In the genomic region with DNA sequence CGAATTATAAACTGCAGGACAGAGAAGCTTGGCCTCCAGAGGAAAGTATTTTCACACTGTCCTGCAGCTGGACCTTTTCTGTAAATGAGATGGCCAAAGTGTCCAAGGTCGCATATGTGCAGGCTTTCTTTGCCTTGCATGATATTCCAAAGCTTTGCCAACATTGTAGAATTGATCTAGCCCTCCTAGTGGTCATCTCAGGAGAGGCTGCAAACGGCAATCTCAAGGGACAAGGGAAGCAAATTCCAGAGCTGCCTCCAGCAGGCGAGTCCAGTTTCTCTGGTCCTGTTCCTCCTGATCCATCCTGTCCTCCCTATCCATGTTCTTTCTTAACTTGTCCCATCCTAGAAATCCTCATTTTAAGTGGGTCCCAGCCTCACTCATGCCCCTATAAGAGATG, we compare ENCODE assay signal across 25 cellular contexts.
DNase-seq lines count a peak whose midpoint lies in the region; ATAC-seq and TF ChIP-seq lines count a peak whose summit lies in the region.
"Had no signal": no experiment of that assay in that cellular context is flagged by ENCODE, and none has a peak within 500 bp of the region (broad histone marks: within the 10 kb centered on the region; RNA-seq: fewer than 3 reads in every experiment).

No MANE protein-coding gene starts in this region.

- ATAC-seq in WTC11 = peak; percentile 80
- no peak for ATAC-seq in HG03095 (IDR thresholded peaks at IDR 0.05; ENCODE audit: unreplicated experiment)
- ATAC-seq in GM21447 (IDR thresholded peaks at IDR 0.05; ENCODE audit: unreplicated experiment) = no peak
- ATAC-seq: activated T-cell treated with anti-CD3 and anti-CD28 coated beads, Interleukin-2, amount 50 U/mL, for 4 hours; left colon; natural killer cell treated with Interleukin-12 subunit alpha and Interleukin-12 subunit beta and Interleukin-15 and Interleukin-18, amount 100 ng/mL, for 72 hours; psoas muscle; stimulated activated naive CD8-positive, alpha-beta T cell treated with anti-CD3 and anti-CD28 coated beads, Interleukin-15, amount 100 ng/mL, for 72 hours; T-helper 17 cell had no signal

- H3K4me3 Mint-ChIP-seq in WTC11 = no peak overlapping the region
- H3K4me3 Mint-ChIP-seq: activated B cell treated with CpG ODN at 0.5 μM for 24 hours; activated naive CD4-positive, alpha-beta T cell treated with anti-CD3 and anti-CD28 coated beads, Interleukin-2, amount 10 ng/mL, durations not matched to agents 7 days and 5 days; activated T-cell treated with anti-CD3 and anti-CD28 coated beads, Interleukin-2, amount 50 U/mL, for 4 hours; CD4-positive, alpha-beta memory T cell; central memory CD8-positive, alpha-beta T cell; natural killer cell treated with Interleukin-12 subunit alpha and Interleukin-12 subunit beta and Interleukin-15 and Interleukin-18, amount 100 ng/mL, for 72 hours; stimulated activated naive CD8-positive, alpha-beta T cell treated with anti-CD3 and anti-CD28 coated beads, Interleukin-15, amount 100 ng/mL, for 72 hours; T-helper 17 cell had no signal

- H3K27ac Mint-ChIP-seq in WTC11 = no peak overlapping the region; the same call in 1 of the 2 replicates
- H3K27ac Mint-ChIP-seq: activated B cell treated with CpG ODN at 0.5 μM for 24 hours; activated naive CD4-positive, alpha-beta T cell treated with anti-CD3 and anti-CD28 coated beads, Interleukin-2, amount 10 ng/mL, durations not matched to agents 7 days and 5 days; CD4-positive, alpha-beta memory T cell; natural killer cell treated with Interleukin-12 subunit alpha and Interleukin-12 subunit beta and Interleukin-15 and Interleukin-18, amount 100 ng/mL, for 72 hours; stimulated activated naive CD8-positive, alpha-beta T cell treated with anti-CD3 and anti-CD28 coated beads, Interleukin-15, amount 100 ng/mL, for 72 hours; T-helper 17 cell had no signal

- H3K79me2 ChIP-seq in osteoblast (ENCODE audit: insufficient read depth, low read length) = no peaks in the 10 kb centered on the region

- H3K9me3 ChIP-seq in osteoblast (ENCODE audit: low read depth, low read length) = no peaks in the 10 kb centered on the region
- H3K9me3 ChIP-seq: psoas muscle, SJCRH30, tibial nerve had no signal

- H3K27me3 ChIP-seq in kidney epithelial cell (ENCODE audit: control insufficient read depth, insufficient read depth, low read length) = no peaks in the 10 kb centered on the region
- H3K27me3 ChIP-seq in osteoblast (ENCODE audit: insufficient read depth, low read length) = no peaks in the 10 kb centered on the region
- H3K27me3 ChIP-seq: SJCRH30, tibial nerve had no signal

- H3K4me2 ChIP-seq in osteoblast (ENCODE audit: insufficient read depth, low read length) = no peak overlapping the region
- H3K4me2 ChIP-seq: smooth muscle cell had no signal

- H3K4me1 ChIP-seq in osteoblast (ENCODE audit: insufficient read depth, low read length) = no peaks in the 10 kb centered on the region
- H3K4me1 ChIP-seq: psoas muscle, SJCRH30, tibial nerve had no signal

- CTCF ChIA-PET in WTC11 (lab: Charles Lee) = interaction anchor here (0.5 to 1.4 kb wide), 5 partner anchors 13 to 191 kb away, joined by 3 read pairs; no protein-coding TSS in a partner anchor

- H3K27me3 Mint-ChIP-seq in WTC11 (ENCODE audit: low read depth) = no peaks in the 10 kb centered on the region
- H3K27me3 Mint-ChIP-seq: activated B cell treated with CpG ODN at 0.5 μM for 24 hours; activated naive CD4-positive, alpha-beta T cell treated with anti-CD3 and anti-CD28 coated beads, Interleukin-2, amount 10 ng/mL, durations not matched to agents 7 days and 5 days; CD4-positive, alpha-beta memory T cell; central memory CD8-positive, alpha-beta T cell; natural killer cell treated with Interleukin-12 subunit alpha and Interleukin-12 subunit beta and Interleukin-15 and Interleukin-18, amount 100 ng/mL, for 72 hours; stimulated activated naive CD8-positive, alpha-beta T cell treated with anti-CD3 and anti-CD28 coated beads, Interleukin-15, amount 100 ng/mL, for 72 hours; T-helper 17 cell had no signal

- H3K36me3 ChIP-seq in kidney epithelial cell (ENCODE audit: control insufficient read depth, insufficient read depth, low read length) (no peaks in the 10 kb centered on the region), osteoblast (ENCODE audit: insufficient read depth, low read length) (no peaks in the 10 kb centered on the region)
- H3K36me3 ChIP-seq: SJCRH30, tibial nerve had no signal

- in situ Hi-C loops in GM13977 (cut with MboI; ENCODE audit: low pct_unique_long_range_greater_than_20kb, low sequenced_read_pairs, unreplicated experiment) = no loop called here

- H3K36me3 Mint-ChIP-seq in WTC11 = peaks cover 2% of the 10 kb centered on the region
- H3K36me3 Mint-ChIP-seq: activated naive CD4-positive, alpha-beta T cell treated with anti-CD3 and anti-CD28 coated beads, Interleukin-2, amount 10 ng/mL, durations not matched to agents 7 days and 5 days; CD4-positive, alpha-beta memory T cell; natural killer cell treated with Interleukin-12 subunit alpha and Interleukin-12 subunit beta and Interleukin-15 and Interleukin-18, amount 100 ng/mL, for 72 hours had no signal

- peaks cover 9% of the 10 kb centered on the region for H3K9me3 Mint-ChIP-seq in WTC11
- H3K9me3 Mint-ChIP-seq: activated B cell treated with CpG ODN at 0.5 μM for 24 hours had no signal

- DNase-seq in HuH-7 (ENCODE audit: low spot score) (peak; percentile 1), WTC11 (ENCODE audit: low spot score) (peak; percentile 16), kidney epithelial cell (ENCODE audit: low read depth) (no peak), GM13977 (ENCODE audit: low spot score) (no peak), osteoblast (ENCODE audit: insufficient read length, low spot score, missing footprints) (no peak)
- DNase-seq: activated B cell treated with CpG ODN at 0.5 μM for 24 hours; activated naive CD4-positive, alpha-beta T cell treated with anti-CD3 and anti-CD28 coated beads, Interleukin-2, amount 10 ng/mL, durations not matched to agents 7 days and 5 days; activated T-cell treated with anti-CD3 and anti-CD28 coated beads, Interleukin-2, amount 50 U/mL, for 4 hours; aorta; CD4-positive, alpha-beta memory T cell; left colon; midbrain; NCI-H524 treated with DMSO at 0.1 percent for 48 hours; psoas muscle; stimulated activated CD4-positive, alpha-beta T cell treated with anti-CD3 and anti-CD28 coated beads, Interleukin-2, amount 100 ng/mL, for 48 hours; stimulated activated naive CD8-positive, alpha-beta T cell treated with anti-CD3 and anti-CD28 coated beads, Interleukin-15, amount 100 ng/mL, for 72 hours; T-helper 17 cell had no signal

- peaks cover 17% of the 10 kb centered on the region for H3K4me1 Mint-ChIP-seq in WTC11
- H3K4me1 Mint-ChIP-seq: activated B cell treated with CpG ODN at 0.5 μM for 24 hours; activated naive CD4-positive, alpha-beta T cell treated with anti-CD3 and anti-CD28 coated beads, Interleukin-2, amount 10 ng/mL, durations not matched to agents 7 days and 5 days; CD4-positive, alpha-beta memory T cell; central memory CD8-positive, alpha-beta T cell; stimulated activated naive CD8-positive, alpha-beta T cell treated with anti-CD3 and anti-CD28 coated beads, Interleukin-15, amount 100 ng/mL, for 72 hours; T-helper 17 cell had no signal

- H3K27ac ChIP-seq in C4-2B (no peak overlapping the region), osteoblast (ENCODE audit: low read depth, low read length) (no peak overlapping the region)
- H3K27ac ChIP-seq: psoas muscle, SJCRH30, tibial nerve had no signal

- TF ChIP-seq CTCF in C4-2B (conservative IDR thresholded peaks at IDR 0.05) (peak; percentile 34), WTC11 (IDR thresholded peaks at IDR 0.05) (no peak), kidney epithelial cell (IDR thresholded peaks at IDR 0.05; ENCODE audit: insufficient read depth, low read length, poor library complexity, severe bottlenecking) (peak; percentile 25), GM13977 (IDR thresholded peaks at IDR 0.05; ENCODE audit: extremely low read depth, insufficient read depth, missing control alignments) (no peak), osteoblast (IDR thresholded peaks at IDR 0.05; ENCODE audit: extremely low read depth, low read depth, low read length) (no peak)

- no peaks in the 10 kb centered on the region for H4K20me1 ChIP-seq in osteoblast (ENCODE audit: insufficient read depth, low read length)

- H2AFZ ChIP-seq in osteoblast (ENCODE audit: low read length) = no peak overlapping the region

- POLR2A ChIA-PET in WTC11 (lab: Charles Lee) = no interaction called here

- H3K4me3 ChIP-seq in kidney epithelial cell (ENCODE audit: low read depth, low read length) (no peak overlapping the region), osteoblast (ENCODE audit: insufficient read depth, low read length) (no peak overlapping the region)
- H3K4me3 ChIP-seq: psoas muscle, SJCRH30, smooth muscle cell, tibial nerve had no signal

TF ChIP-seq in WTC11, 78 proteins besides CTCF, POLR2A, EP300 and RAD21 (continues in another document):
- TF ChIP-seq NR1H2 (CRISPR knock-in tag; IDR thresholded peaks at IDR 0.05) = no peak
- TF ChIP-seq EMX1 (CRISPR knock-in tag; IDR thresholded peaks at IDR 0.05) = no peak
- TF ChIP-seq, protein P1, sequence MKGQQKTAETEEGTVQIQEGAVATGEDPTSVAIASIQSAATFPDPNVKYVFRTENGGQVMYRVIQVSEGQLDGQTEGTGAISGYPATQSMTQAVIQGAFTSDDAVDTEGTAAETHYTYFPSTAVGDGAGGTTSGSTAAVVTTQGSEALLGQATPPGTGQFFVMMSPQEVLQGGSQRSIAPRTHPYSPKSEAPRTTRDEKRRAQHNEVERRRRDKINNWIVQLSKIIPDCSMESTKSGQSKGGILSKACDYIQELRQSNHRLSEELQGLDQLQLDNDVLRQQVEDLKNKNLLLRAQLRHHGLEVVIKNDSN (CRISPR knock-in tag; IDR thresholded peaks at IDR 0.05) = no peak
- no peak for TF ChIP-seq OVOL2 (CRISPR knock-in tag; IDR thresholded peaks at IDR 0.05; ENCODE audit: borderline replicate concordance)
- TF ChIP-seq, protein P2, sequence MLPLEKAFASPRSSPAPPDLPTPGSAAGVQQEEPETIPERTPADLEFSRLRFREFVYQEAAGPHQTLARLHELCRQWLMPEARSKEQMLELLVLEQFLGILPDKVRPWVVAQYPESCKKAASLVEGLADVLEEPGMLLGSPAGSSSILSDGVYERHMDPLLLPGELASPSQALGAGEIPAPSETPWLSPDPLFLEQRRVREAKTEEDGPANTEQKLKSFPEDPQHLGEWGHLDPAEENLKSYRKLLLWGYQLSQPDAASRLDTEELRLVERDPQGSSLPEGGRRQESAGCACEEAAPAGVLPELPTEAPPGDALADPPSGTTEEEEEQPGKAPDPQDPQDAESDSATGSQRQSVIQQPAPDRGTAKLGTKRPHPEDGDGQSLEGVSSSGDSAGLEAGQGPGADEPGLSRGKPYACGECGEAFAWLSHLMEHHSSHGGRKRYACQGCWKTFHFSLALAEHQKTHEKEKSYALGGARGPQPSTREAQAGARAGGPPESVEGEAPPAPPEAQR (CRISPR knock-in tag; IDR thresholded peaks at IDR 0.05) = no peak
- no peak for TF ChIP-seq FOXJ3 (CRISPR knock-in tag; IDR thresholded peaks at IDR 0.05; ENCODE audit: borderline replicate concordance)
- TF ChIP-seq SMAD3 (CRISPR knock-in tag; IDR thresholded peaks at IDR 0.05; ENCODE audit: borderline replicate concordance) = no peak
- no peak for TF ChIP-seq CREM (CRISPR knock-in tag; IDR thresholded peaks at IDR 0.05)

Comparison
In these comparisons a context has a peak if more than half of its experiments do, and no peak if none do; other contexts are left out.
1. CTCF ChIP-seq: peak in C4-2B (single experiment) and kidney epithelial cell (single experiment); none in WTC11 (single experiment), GM13977 (single experiment) and osteoblast (single experiment).
2. DNase-seq: peak in HuH-7 (single experiment) and WTC11 (single experiment); none in kidney epithelial cell (single experiment), GM13977 (single experiment) and osteoblast (single experiment).